ENCODE assay signal across 8 cellular contexts in the genomic region with DNA sequence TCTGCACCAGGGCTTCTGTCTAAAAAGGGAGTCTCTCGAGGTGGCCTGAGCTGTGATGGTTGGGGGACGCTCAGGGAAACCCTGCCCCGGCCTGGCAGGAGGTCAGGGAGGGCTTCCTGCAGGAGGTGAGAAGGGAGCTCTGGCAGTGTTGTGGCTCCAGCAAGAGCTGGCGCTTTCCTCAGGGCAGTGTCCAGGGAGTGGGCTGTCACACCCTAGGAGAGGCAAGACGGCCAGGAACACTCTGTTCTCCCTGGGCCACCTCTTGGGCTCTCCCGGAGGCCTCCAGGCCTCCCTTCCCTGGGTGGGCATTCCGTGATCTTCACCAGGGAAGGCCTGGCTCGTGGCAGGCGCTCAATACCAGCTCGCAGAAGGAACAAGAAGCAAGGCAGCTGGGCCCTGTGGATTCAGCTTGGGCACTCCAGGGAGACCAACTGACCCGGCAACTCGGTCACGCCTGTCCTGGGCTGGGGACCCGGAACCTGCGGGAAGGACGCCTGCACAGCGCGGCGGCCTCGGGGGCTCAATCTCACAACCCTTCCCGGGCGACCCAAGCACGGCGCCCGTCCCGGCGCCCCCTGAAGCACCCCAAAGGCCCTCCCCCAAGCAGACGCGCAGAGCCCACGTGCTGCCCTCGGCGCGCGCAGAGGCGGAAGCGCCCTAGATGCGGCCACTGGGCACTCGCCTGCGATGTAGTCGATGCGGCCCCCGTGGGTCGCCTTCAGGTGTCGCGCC. TPM values are rescaled to one million over a fixed set of nuclear protein-coding genes. Genes with fewer than 3 reads are reported as not detected.
DNase-seq lines count a peak whose midpoint lies in the region; ATAC-seq and TF ChIP-seq lines count a peak whose summit lies in the region.

No MANE protein-coding gene starts in this region.

- DNase-seq in BJ (ENCODE audit: low read depth): no peak
- peak; percentile 46 for DNase-seq in NCI-H460 (ENCODE audit: extremely low read depth, low read depth)
- DNase-seq in activated CD8-positive, alpha-beta memory T cell treated with anti-CD3 and anti-CD28 coated beads, Interleukin-2, amount 10 ng/mL, durations not matched to agents 7 days and 5 days: peak; percentile 83
- DNase-seq in endothelial cell (ENCODE audit: low spot score): peak; percentile 41
- DNase-seq in midbrain (lab: John Stamatoyannopoulos, UW): peak; percentile 93
- peak; percentile 20 to 69 for DNase-seq in stimulated activated effector memory CD8-positive, alpha-beta T cell treated with anti-CD3 and anti-CD28 coated beads, Interleukin-12 subunit alpha, Interleukin-12 subunit beta, amount 100 ng/mL, for 72 hours (ENCODE audit: low spot score in 2 of 2)

- peak overlapping the region; percentile 86 for H3K4me3 ChIP-seq in BJ (ENCODE audit: low read depth, low read length)

- peaks cover 34% of the 10 kb centered on the region for H3K4me1 Mint-ChIP-seq in activated CD8-positive, alpha-beta memory T cell treated with anti-CD3 and anti-CD28 coated beads, Interleukin-2, amount 10 ng/mL, durations not matched to agents 7 days and 5 days
- no peaks in the 10 kb centered on the region for H3K4me1 Mint-ChIP-seq in endothelial cell (ENCODE audit: unreplicated experiment)
- H3K4me1 Mint-ChIP-seq in stimulated activated effector memory CD8-positive, alpha-beta T cell treated with anti-CD3 and anti-CD28 coated beads, Interleukin-12 subunit alpha, Interleukin-12 subunit beta, amount 100 ng/mL, for 72 hours: peaks cover 37% of the 10 kb centered on the region

- H3K4me3 Mint-ChIP-seq in activated CD8-positive, alpha-beta memory T cell treated with anti-CD3 and anti-CD28 coated beads, Interleukin-2, amount 10 ng/mL, durations not matched to agents 7 days and 5 days: peak overlapping the region; percentile 88
- peak overlapping the region; percentile 65 for H3K4me3 Mint-ChIP-seq in endothelial cell (ENCODE audit: unreplicated experiment)
- H3K4me3 Mint-ChIP-seq in stimulated activated effector memory CD8-positive, alpha-beta T cell treated with anti-CD3 and anti-CD28 coated beads, Interleukin-12 subunit alpha, Interleukin-12 subunit beta, amount 100 ng/mL, for 72 hours: peak overlapping the region; percentile 90

- H3K9me3 Mint-ChIP-seq in activated CD8-positive, alpha-beta memory T cell treated with anti-CD3 and anti-CD28 coated beads, Interleukin-2, amount 10 ng/mL, durations not matched to agents 7 days and 5 days (ENCODE audit: low read depth): no peaks in the 10 kb centered on the region
- H3K9me3 Mint-ChIP-seq in endothelial cell (ENCODE audit: unreplicated experiment): no peaks in the 10 kb centered on the region
- no peaks in the 10 kb centered on the region for H3K9me3 Mint-ChIP-seq in stimulated activated effector memory CD8-positive, alpha-beta T cell treated with anti-CD3 and anti-CD28 coated beads, Interleukin-12 subunit alpha, Interleukin-12 subunit beta, amount 100 ng/mL, for 72 hours

- CTCF ChIA-PET in BJ (lab: Yijun Ruan, JAX): interaction anchor here (1.0 to 2.4 kb wide), 4 partner anchors 10 to 74 kb away, joined by 3 to 11 read pairs (median 4); a partner anchor contains a TSS
- CTCF ChIA-PET in activated CD8-positive, alpha-beta memory T cell treated with anti-CD3 and anti-CD28 coated beads, Interleukin-2, amount 10 ng/mL, durations not matched to agents 7 days and 5 days (lab: Charles Lee): interaction anchor here (1.0 to 6.6 kb wide), 10 partner anchors 17 to 405 kb away, joined by 3 to 66 read pairs (median 4); a partner anchor contains a TSS

- no peaks in the 10 kb centered on the region for H3K27me3 ChIP-seq in BJ (ENCODE audit: control insufficient read depth, insufficient read depth, low read length)

- H3K27ac Mint-ChIP-seq in activated CD8-positive, alpha-beta memory T cell treated with anti-CD3 and anti-CD28 coated beads, Interleukin-2, amount 10 ng/mL, durations not matched to agents 7 days and 5 days: peak overlapping the region; percentile 98
- no peak overlapping the region for H3K27ac Mint-ChIP-seq in endothelial cell (ENCODE audit: unreplicated experiment)
- H3K27ac Mint-ChIP-seq in stimulated activated effector memory CD8-positive, alpha-beta T cell treated with anti-CD3 and anti-CD28 coated beads, Interleukin-12 subunit alpha, Interleukin-12 subunit beta, amount 100 ng/mL, for 72 hours: peak overlapping the region; percentile 96

- POLR2A ChIA-PET in BJ (lab: Charles Lee): interaction anchor here (0.5 kb wide), 1 partner anchor 35 kb away, joined by 12 read pairs; no protein-coding TSS in a partner anchor

- ATAC-seq in GM18909 (IDR thresholded peaks at IDR 0.05; ENCODE audit: poor library complexity, unreplicated experiment) (peak; percentile 46), HG03097 (IDR thresholded peaks at IDR 0.05; ENCODE audit: low FRiP score, unreplicated experiment) (peak; percentile 45)
- ATAC-seq in activated CD8-positive, alpha-beta memory T cell treated with anti-CD3 and anti-CD28 coated beads, Interleukin-2, amount 10 ng/mL, durations not matched to agents 7 days and 5 days: peak; percentile 67
- ATAC-seq in stimulated activated effector memory CD8-positive, alpha-beta T cell treated with anti-CD3 and anti-CD28 coated beads, Interleukin-12 subunit alpha, Interleukin-12 subunit beta, amount 100 ng/mL, for 72 hours: peak; percentile 66

- TF ChIP-seq CTCF in BJ (IDR thresholded peaks at IDR 0.05; ENCODE audit: insufficient read depth, low read depth, low read length) (no peak), endothelial cell (IDR thresholded peaks at IDR 0.05; ENCODE audit: unreplicated experiment) (no peak)

- H3K27me3 Mint-ChIP-seq in activated CD8-positive, alpha-beta memory T cell treated with anti-CD3 and anti-CD28 coated beads, Interleukin-2, amount 10 ng/mL, durations not matched to agents 7 days and 5 days: no peaks in the 10 kb centered on the region
- H3K27me3 Mint-ChIP-seq in endothelial cell (ENCODE audit: unreplicated experiment): peaks cover 6% of the 10 kb centered on the region

- peaks cover 8% of the 10 kb centered on the region for H3K36me3 ChIP-seq in BJ (ENCODE audit: control insufficient read depth, insufficient read depth, low read length)

- peaks cover 25% of the 10 kb centered on the region for H3K36me3 Mint-ChIP-seq in activated CD8-positive, alpha-beta memory T cell treated with anti-CD3 and anti-CD28 coated beads, Interleukin-2, amount 10 ng/mL, durations not matched to agents 7 days and 5 days
- H3K36me3 Mint-ChIP-seq in endothelial cell (ENCODE audit: low read depth, unreplicated experiment): no peaks in the 10 kb centered on the region
- H3K36me3 Mint-ChIP-seq in stimulated activated effector memory CD8-positive, alpha-beta T cell treated with anti-CD3 and anti-CD28 coated beads, Interleukin-12 subunit alpha, Interleukin-12 subunit beta, amount 100 ng/mL, for 72 hours: peaks cover 68% of the 10 kb centered on the region

RNA-seq across cellular contexts. Expression of a gene that starts 0.7 kb away (rescaled TPM):
- 102 and 152 TPM in 2 replicates for polyA plus RNA-seq in BJ (2011; rRNA removed)
- 19.5 and 41.9 TPM in 2 replicates for polyA minus RNA-seq in BJ (2011; rRNA and poly(A)+ RNA removed)
- 124 and 160 TPM in 2 replicates for total RNA-seq in NCI-H460 (2014; rRNA removed; shearing (Covaris generic))
- polyA plus RNA-seq in NCI-H460 (2014; cell fraction: nucleus; rRNA removed): 205 and 230 TPM in 2 replicates
- total RNA-seq in activated CD8-positive, alpha-beta memory T cell treated with anti-CD3 and anti-CD28 coated beads, Interleukin-2, amount 10 ng/mL, durations not matched to agents 7 days and 5 days: 100 to 1,000 TPM; 127 to 148 TPM
- 80.7 TPM for total RNA-seq in endothelial cell (ENCODE audit: unreplicated experiment)

RNA-seq across cellular contexts. Expression of a gene that starts 7.4 kb away (rescaled TPM):
- 2.2 and 2.4 TPM in 2 replicates for polyA plus RNA-seq in BJ (2011; rRNA removed)
- polyA minus RNA-seq in BJ (2011; rRNA and poly(A)+ RNA removed): 4.2 and 4.3 TPM in 2 replicates
- total RNA-seq in NCI-H460 (2014; rRNA removed; shearing (Covaris generic)): 12.5 and 13.8 TPM in 2 replicates
- 26.9 and 63.7 TPM in 2 replicates for polyA plus RNA-seq in NCI-H460 (2014; cell fraction: nucleus; rRNA removed)
- total RNA-seq in activated CD8-positive, alpha-beta memory T cell treated with anti-CD3 and anti-CD28 coated beads, Interleukin-2, amount 10 ng/mL, durations not matched to agents 7 days and 5 days: 100 to 1,000 TPM; 124 to 191 TPM
- 16.2 TPM for total RNA-seq in endothelial cell (ENCODE audit: unreplicated experiment)

RNA-seq across cellular contexts. Expression of a gene that starts 26.0 kb away (rescaled TPM):
- 58.1 and 139 TPM in 2 replicates for polyA plus RNA-seq in BJ (2011; rRNA removed)
- 94.7 and 111 TPM in 2 replicates for polyA minus RNA-seq in BJ (2011; rRNA and poly(A)+ RNA removed)
- total RNA-seq in NCI-H460 (2014; rRNA removed; shearing (Covaris generic)): 81.4 and 91.4 TPM in 2 replicates
- polyA plus RNA-seq in NCI-H460 (2014; cell fraction: nucleus; rRNA removed): 431 and 434 TPM in 2 replicates
- total RNA-seq in activated CD8-positive, alpha-beta memory T cell treated with anti-CD3 and anti-CD28 coated beads, Interleukin-2, amount 10 ng/mL, durations not matched to agents 7 days and 5 days: 100 to 1,000 TPM; 269 to 347 TPM
- 428 TPM for total RNA-seq in endothelial cell (ENCODE audit: unreplicated experiment)

RNA-seq across cellular contexts. Expression of a gene that starts 45.7 kb away (rescaled TPM):
- polyA plus RNA-seq in BJ (2011; rRNA removed): 6.3 and 9.7 TPM in 2 replicates
- 3.5 and 5.0 TPM in 2 replicates for polyA minus RNA-seq in BJ (2011; rRNA and poly(A)+ RNA removed)
- total RNA-seq in NCI-H460 (2014; rRNA removed; shearing (Covaris generic)): 17.9 and 20.0 TPM in 2 replicates
- polyA plus RNA-seq in NCI-H460 (2014; cell fraction: nucleus; rRNA removed): 12.5 and 16.1 TPM in 2 replicates
- total RNA-seq in activated CD8-positive, alpha-beta memory T cell treated with anti-CD3 and anti-CD28 coated beads, Interleukin-2, amount 10 ng/mL, durations not matched to agents 7 days and 5 days: 10 to 100 TPM; 30.8 to 38.8 TPM
- total RNA-seq in endothelial cell (ENCODE audit: unreplicated experiment): 24.7 TPM

RNA-seq across cellular contexts. Expression of a gene that starts 45.9 kb away (rescaled TPM):
- 84.8 and 116 TPM in 2 replicates for polyA plus RNA-seq in BJ (2011; rRNA removed)
- 28.9 and 47.4 TPM in 2 replicates for polyA minus RNA-seq in BJ (2011; rRNA and poly(A)+ RNA removed)
- 20.0 and 21.1 TPM in 2 replicates for total RNA-seq in NCI-H460 (2014; rRNA removed; shearing (Covaris generic))
- polyA plus RNA-seq in NCI-H460 (2014; cell fraction: nucleus; rRNA removed): 33.1 and 57.2 TPM in 2 replicates
- 10 to 100 TPM; 49.2 to 51.3 TPM for total RNA-seq in activated CD8-positive, alpha-beta memory T cell treated with anti-CD3 and anti-CD28 coated beads, Interleukin-2, amount 10 ng/mL, durations not matched to agents 7 days and 5 days
- 65.3 TPM for total RNA-seq in endothelial cell (ENCODE audit: unreplicated experiment)
